In genomic region chr2:227454323-227454860, GRCh38 we compare ENCODE assay signal across 1 cellular context.
TF ChIP-seq lines count a peak whose summit lies in the region.

No MANE protein-coding gene starts in this region.

TF ChIP-seq in H1, 55 proteins besides CTCF, POLR2A, EP300 and RAD21:
- TF ChIP-seq SIX5 (IDR thresholded peaks at IDR 0.05; ENCODE audit: low read depth, low read length) (no peak), MAFK (IDR thresholded peaks at IDR 0.05; ENCODE audit: low read depth, low read length) (no peak), JUND (IDR thresholded peaks at IDR 0.05; ENCODE audit: low read length) (no peak), CHD1 (IDR thresholded peaks at IDR 0.05; ENCODE audit: low read depth, low read length) (no peak), CHD7 (IDR thresholded peaks at IDR 0.05; ENCODE audit: insufficient replicate concordance, low read length) (no peak), EZH2 (IDR thresholded peaks at IDR 0.05; ENCODE audit: low read depth, low read length, severe bottlenecking) (no peak), KDM4A (IDR thresholded peaks at IDR 0.05; ENCODE audit: low read depth, low read length, severe bottlenecking) (no peak), EGR1 (IDR thresholded peaks at IDR 0.05; ENCODE audit: borderline replicate concordance, low read depth, low read length) (no peak), TBP (IDR thresholded peaks at IDR 0.05; ENCODE audit: low read depth, low read length) (no peak), SIN3A (conservative IDR thresholded peaks at IDR 0.05 in 1 of 2, IDR thresholded peaks at IDR 0.05 in 1 of 2; ENCODE audit: low read depth in 1 of 2, low read length in 2 of 2) (no peak), NANOG (IDR thresholded peaks at IDR 0.05; ENCODE audit: insufficient read depth, low read depth, low read length, poor library complexity, severe bottlenecking) (no peak), CBX5 (IDR thresholded peaks at IDR 0.05; ENCODE audit: low read depth, low read length) (no peak), TEAD4 (IDR thresholded peaks at IDR 0.05; ENCODE audit: low read depth, low read length) (no peak), USF2 (IDR thresholded peaks at IDR 0.05; ENCODE audit: low read length) (no peak), MAX (IDR thresholded peaks at IDR 0.05) (no peak), SIRT6 (IDR thresholded peaks at IDR 0.05; ENCODE audit: low read length) (no peak)
